15 cellular contexts compared by ENCODE assay signal in the genomic region with DNA sequence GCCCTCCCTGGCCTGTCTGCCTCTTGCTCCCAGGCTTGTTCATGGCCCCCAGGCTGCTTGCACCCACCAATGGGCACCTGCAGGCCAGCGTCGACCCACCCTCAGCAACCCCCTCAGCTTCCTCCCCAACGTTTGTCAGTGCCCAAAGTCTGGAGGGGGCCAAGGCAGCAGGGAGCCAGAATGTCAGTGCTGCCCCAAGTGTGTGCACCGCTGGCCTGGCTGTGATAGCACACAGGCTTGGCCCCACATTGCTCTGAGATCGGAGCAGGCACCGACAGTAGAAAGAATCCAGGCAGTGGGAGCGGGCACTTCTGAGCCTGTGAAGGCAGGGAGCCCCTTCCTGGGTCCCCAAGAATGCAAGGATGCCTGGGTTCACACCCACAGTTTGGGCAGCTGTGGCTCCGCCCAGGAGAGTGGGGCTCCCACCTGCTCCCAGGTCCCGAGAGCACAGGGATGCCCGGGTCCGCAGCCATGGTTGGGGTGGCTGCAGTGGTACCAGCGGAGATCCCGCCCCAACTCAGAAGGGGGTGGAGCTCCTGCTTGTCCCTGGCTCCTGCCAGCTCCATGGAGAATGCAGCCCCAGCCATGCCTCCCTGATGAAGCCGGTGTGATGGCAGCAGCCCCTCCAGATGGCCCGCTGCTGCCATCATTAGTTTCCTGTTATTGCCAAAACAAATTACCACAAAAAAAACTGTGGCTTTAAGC.
DNase-seq lines count a peak whose midpoint lies in the region; ATAC-seq and TF ChIP-seq lines count a peak whose summit lies in the region.
"Had no signal": no experiment of that assay in that cellular context is flagged by ENCODE, and none has a peak within 500 bp of the region (broad histone marks: within the 10 kb centered on the region; RNA-seq: fewer than 3 reads in every experiment).

No MANE protein-coding gene starts in this region.

- H3K4me3 Mint-ChIP-seq in GM23338 = no peak overlapping the region
- no peak overlapping the region for H3K4me3 Mint-ChIP-seq in neural progenitor cell
- H3K4me3 Mint-ChIP-seq: CD4-positive, alpha-beta T cell; H9 had no signal

- H3K27ac ChIP-seq in BLaER1 treated with 17β-estradiol and CSF1 and Interleukin-3, amounts not matched to agents 10 nM and 100 nM = no peak overlapping the region
- H3K27ac ChIP-seq in GM23338 (ENCODE audit: low read depth) (no peak overlapping the region), neural progenitor cell (no peak overlapping the region)
- H3K27ac ChIP-seq: GM23248 had no signal

- H3K27me3 Mint-ChIP-seq in GM23338 (ENCODE audit: insufficient read depth, low read depth, poor library complexity) (peaks cover 4% of the 10 kb centered on the region), neural progenitor cell (ENCODE audit: insufficient read depth, low read depth) (peaks cover 11% of the 10 kb centered on the region)
- H3K27me3 Mint-ChIP-seq: CD4-positive, alpha-beta T cell had no signal

- no peak overlapping the region for H2AFZ ChIP-seq in GM23338
- H2AFZ ChIP-seq in neural progenitor cell (replicated peaks) = peak overlapping the region; percentile 58
- H2AFZ ChIP-seq: GM23248 had no signal

- H3K4me3 ChIP-seq in BLaER1 treated with 17β-estradiol and CSF1 and Interleukin-3, amounts not matched to agents 10 nM and 100 nM = no peak overlapping the region
- H3K4me3 ChIP-seq in GM23338 = no peak overlapping the region
- H3K4me3 ChIP-seq in neural progenitor cell = no peak overlapping the region
- H3K4me3 ChIP-seq: GM23248 had no signal

- H3K9ac ChIP-seq in BLaER1 treated with 17β-estradiol and CSF1 and Interleukin-3, amounts not matched to agents 10 nM and 100 nM = no peak overlapping the region
- no peak overlapping the region for H3K9ac ChIP-seq in neural progenitor cell
- H3K9ac ChIP-seq: GM23248 had no signal

- H3K79me2 ChIP-seq in GM23338 (replicated peaks; ENCODE audit: insufficient read depth) = no peaks in the 10 kb centered on the region
- no peaks in the 10 kb centered on the region for H3K79me2 ChIP-seq in neural progenitor cell (ENCODE audit: low read depth)

- peaks cover 0 to 30% (median 7%) of the 10 kb centered on the region in 10 experiments; a peak in 13 of 20 replicates for H3K4me1 ChIP-seq in BLaER1 treated with 17β-estradiol and CSF1 and Interleukin-3, amounts not matched to agents 10 nM and 100 nM
- H3K4me1 ChIP-seq in GM23338 (ENCODE audit: insufficient read depth) (no peaks in the 10 kb centered on the region), neural progenitor cell (no peaks in the 10 kb centered on the region)

- ATAC-seq in GM23338 (peak; percentile 19; the same call in 2 of the 3 replicates), GM18520 (IDR thresholded peaks at IDR 0.05; ENCODE audit: unreplicated experiment) (no peak), HG02981 (IDR thresholded peaks at IDR 0.05; ENCODE audit: unreplicated experiment) (no peak)
- ATAC-seq: HCT116 had no signal

- no peak overlapping the region for H3K27ac Mint-ChIP-seq in GM23338
- H3K27ac Mint-ChIP-seq in neural progenitor cell = no peak overlapping the region
- H3K27ac Mint-ChIP-seq: CD4-positive, alpha-beta T cell; H9 had no signal

- H4K20me1 ChIP-seq in BLaER1 treated with 17β-estradiol and CSF1 and Interleukin-3, amounts not matched to agents 10 nM and 100 nM = no peaks in the 10 kb centered on the region; a peak in 1 of 22 replicates
- H4K20me1 ChIP-seq in GM23338 (replicated peaks; ENCODE audit: insufficient read depth) (no peaks in the 10 kb centered on the region; the same call in 1 of the 2 replicates), neural progenitor cell (ENCODE audit: low read depth) (no peaks in the 10 kb centered on the region)

- peak overlapping the region in 8 of 11 experiments; percentile 8 to 34 (median 25); a peak in 9 of 22 replicates for H3K4me2 ChIP-seq in BLaER1 treated with 17β-estradiol and CSF1 and Interleukin-3, amounts not matched to agents 10 nM and 100 nM
- H3K4me2 ChIP-seq in GM23338 (no peak overlapping the region), neural progenitor cell (no peak overlapping the region)

- DNase-seq in GM23338 (ENCODE audit: low spot score) (no peak), neural progenitor cell (ENCODE audit: low spot score) (no peak), hippocampal formation (lab: John Stamatoyannopoulos, UW) (no peak)
- DNase-seq: Calu3; CD4-positive, alpha-beta T cell; COR-L47; DMS53; GF-D8; GM23248; H9 had no signal

- H3F3A ChIP-seq in GM23338 (replicated peaks; ENCODE audit: low read depth) = no peaks in the 10 kb centered on the region
- no peaks in the 10 kb centered on the region for H3F3A ChIP-seq in neural progenitor cell (ENCODE audit: low read depth)

- H3K9me3 ChIP-seq in BLaER1 treated with 17β-estradiol and CSF1 and Interleukin-3, amounts not matched to agents 10 nM and 100 nM (replicated peaks in 1 of 11) = peaks cover 0 to 9% (median 6%) of the 10 kb centered on the region in 11 experiments; a peak in 9 of 22 replicates
- no peaks in the 10 kb centered on the region for H3K9me3 ChIP-seq in neural progenitor cell (ENCODE audit: low read depth)

- H3K36me3 Mint-ChIP-seq in GM23338 (ENCODE audit: low read depth) = no peaks in the 10 kb centered on the region
- H3K36me3 Mint-ChIP-seq in neural progenitor cell = no peaks in the 10 kb centered on the region
- H3K36me3 Mint-ChIP-seq: CD14-positive monocyte had no signal

- no peaks in the 10 kb centered on the region for H3K9me2 ChIP-seq in GM23338 (ENCODE audit: insufficient read depth)

- TF ChIP-seq CTCF in GM23338 (conservative IDR thresholded peaks at IDR 0.05; ENCODE audit: low read depth in 2 of 2) = no peak
- TF ChIP-seq CTCF in neural progenitor cell (IDR thresholded peaks at IDR 0.05) = no peak

- no peaks in the 10 kb centered on the region for H3K36me3 ChIP-seq in BLaER1 treated with 17β-estradiol and CSF1 and Interleukin-3, amounts not matched to agents 10 nM and 100 nM
- no peaks in the 10 kb centered on the region for H3K36me3 ChIP-seq in GM23338 (ENCODE audit: insufficient read depth)
- H3K36me3 ChIP-seq in neural progenitor cell = no peaks in the 10 kb centered on the region

- H3K27me3 ChIP-seq in BLaER1 treated with 17β-estradiol and CSF1 and Interleukin-3, amounts not matched to agents 10 nM and 100 nM = peaks cover 0 to 11% (median 0%) of the 10 kb centered on the region in 11 experiments; a peak in 3 of 22 replicates
- H3K27me3 ChIP-seq in GM23338 (ENCODE audit: insufficient read depth) (no peaks in the 10 kb centered on the region), neural progenitor cell (no peaks in the 10 kb centered on the region)

- H3K9me3 Mint-ChIP-seq in GM23338 = no peaks in the 10 kb centered on the region; the same call in 2 of the 3 replicates
- H3K9me3 Mint-ChIP-seq in neural progenitor cell = no peaks in the 10 kb centered on the region
- H3K9me3 Mint-ChIP-seq: CD4-positive, alpha-beta T cell had no signal

- no peaks in the 10 kb centered on the region; the same call in 2 of the 3 replicates for H3K4me1 Mint-ChIP-seq in GM23338
- peaks cover 6% of the 10 kb centered on the region for H3K4me1 Mint-ChIP-seq in neural progenitor cell

TF ChIP-seq in GM23338, 12 proteins besides CTCF, POLR2A, EP300 and RAD21 (continues in another document):
- TF ChIP-seq ZNF331 (CRISPR knock-in tag; IDR thresholded peaks at IDR 0.05; ENCODE audit: low read depth) = no peak
- TF ChIP-seq, protein P1, sequence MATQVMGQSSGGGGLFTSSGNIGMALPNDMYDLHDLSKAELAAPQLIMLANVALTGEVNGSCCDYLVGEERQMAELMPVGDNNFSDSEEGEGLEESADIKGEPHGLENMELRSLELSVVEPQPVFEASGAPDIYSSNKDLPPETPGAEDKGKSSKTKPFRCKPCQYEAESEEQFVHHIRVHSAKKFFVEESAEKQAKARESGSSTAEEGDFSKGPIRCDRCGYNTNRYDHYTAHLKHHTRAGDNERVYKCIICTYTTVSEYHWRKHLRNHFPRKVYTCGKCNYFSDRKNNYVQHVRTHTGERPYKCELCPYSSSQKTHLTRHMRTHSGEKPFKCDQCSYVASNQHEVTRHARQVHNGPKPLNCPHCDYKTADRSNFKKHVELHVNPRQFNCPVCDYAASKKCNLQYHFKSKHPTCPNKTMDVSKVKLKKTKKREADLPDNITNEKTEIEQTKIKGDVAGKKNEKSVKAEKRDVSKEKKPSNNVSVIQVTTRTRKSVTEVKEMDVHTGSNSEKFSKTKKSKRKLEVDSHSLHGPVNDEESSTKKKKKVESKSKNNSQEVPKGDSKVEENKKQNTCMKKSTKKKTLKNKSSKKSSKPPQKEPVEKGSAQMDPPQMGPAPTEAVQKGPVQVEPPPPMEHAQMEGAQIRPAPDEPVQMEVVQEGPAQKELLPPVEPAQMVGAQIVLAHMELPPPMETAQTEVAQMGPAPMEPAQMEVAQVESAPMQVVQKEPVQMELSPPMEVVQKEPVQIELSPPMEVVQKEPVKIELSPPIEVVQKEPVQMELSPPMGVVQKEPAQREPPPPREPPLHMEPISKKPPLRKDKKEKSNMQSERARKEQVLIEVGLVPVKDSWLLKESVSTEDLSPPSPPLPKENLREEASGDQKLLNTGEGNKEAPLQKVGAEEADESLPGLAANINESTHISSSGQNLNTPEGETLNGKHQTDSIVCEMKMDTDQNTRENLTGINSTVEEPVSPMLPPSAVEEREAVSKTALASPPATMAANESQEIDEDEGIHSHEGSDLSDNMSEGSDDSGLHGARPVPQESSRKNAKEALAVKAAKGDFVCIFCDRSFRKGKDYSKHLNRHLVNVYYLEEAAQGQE (IDR thresholded peaks at IDR 0.05; ENCODE audit: unreplicated experiment) = no peak

Comparison
In these comparisons a context has a peak if more than half of its experiments do, and no peak if none do; other contexts are left out.
1. H3K4me2 ChIP-seq: peak in BLaER1 treated with 17β-estradiol and CSF1 and Interleukin-3, amounts not matched to agents 10 nM and 100 nM (8 of 11); none in GM23338 (single experiment) and neural progenitor cell (single experiment).